In genomic region chr12:55877824-55878223, GRCh38 we compare ENCODE assay signal across 35 cellular contexts. TPM values are rescaled to one million over a fixed set of nuclear protein-coding genes. Genes with fewer than 3 reads are reported as not detected.
"Had no signal": no experiment of that assay in that cellular context is flagged by ENCODE, and none has a peak within 500 bp of the region (broad histone marks: within the 10 kb centered on the region; RNA-seq: fewer than 3 reads in every experiment).

No MANE protein-coding gene starts in this region.

- FAIRE-seq: astrocyte, TTC549 had no signal

- H3K4me1 ChIP-seq: adrenal gland, body of pancreas, breast epithelium had no signal

- H3K4me3 ChIP-seq: adrenal gland, body of pancreas, breast epithelium had no signal

- ATAC-seq: activated CD8-positive, alpha-beta T cell treated with anti-CD3 and anti-CD28 coated beads for 36 hours; activated naive CD4-positive, alpha-beta T cell treated with anti-CD3 and anti-CD28 coated beads, Interleukin-2, amount 50 U/mL, for 72 hours; activated T-cell treated with anti-CD3 and anti-CD28 coated beads, Interleukin-2, amount 50 U/mL, for 4 hours; activated T-cell treated with anti-CD3 and anti-CD28 coated beads, Interleukin-2, amount 50 U/mL, for 72 hours; activated T-helper 17 cell treated with anti-CD3 and anti-CD28 coated beads, Interleukin-2, amount 50 U/mL, for 72 hours; body of pancreas had no signal

- H3K9me3 ChIP-seq: adrenal gland, body of pancreas had no signal

- H3K27ac ChIP-seq: adrenal gland, body of pancreas, brain microvascular endothelial cell, breast epithelium, VCaP had no signal

- H3K27me3 ChIP-seq: adrenal gland, body of pancreas, brain microvascular endothelial cell, breast epithelium had no signal

- DNase-seq: activated B cell treated with CpG ODN at 0.5 μM for 24 hours; activated CD4-positive, alpha-beta memory T cell treated with anti-CD3 and anti-CD28 coated beads for 36 hours; activated CD4-positive, alpha-beta T cell treated with anti-CD3 and anti-CD28 coated beads for 4 hours; activated CD4-positive, alpha-beta T cell treated with anti-CD3 and anti-CD28 coated beads, Interleukin-2, amount 10 ng/mL, durations not matched to agents 24 days and 14 days; activated CD4-positive, alpha-beta T cell treated with anti-CD3 and anti-CD28 coated beads, Interleukin-2, amount 50 U/mL, for 1 hour; activated CD4-positive, alpha-beta T cell treated with anti-CD3 and anti-CD28 coated beads, Interleukin-2, amount 50 U/mL, for 4 hours; activated CD4-positive, CD25-positive, alpha-beta regulatory T cell treated with anti-CD3 and anti-CD28 coated beads, Interleukin-2, amount 50 U/mL, for 72 hours; activated CD8-positive, alpha-beta memory T cell treated with anti-CD3 and anti-CD28 coated beads, Interleukin-2, amount 50 U/mL, for 4 hours; activated CD8-positive, alpha-beta T cell treated with anti-CD3 and anti-CD28 coated beads for 36 hours; activated effector memory CD4-positive, alpha-beta T cell treated with anti-CD3 and anti-CD28 coated beads, Interleukin-2, amount 50 U/mL, for 16 hours; activated gamma-delta T cell treated with Interleukin-2 at 50 U/mL for 16 hours; activated naive CD4-positive, alpha-beta T cell; activated naive CD4-positive, alpha-beta T cell treated with anti-CD3 and anti-CD28 coated beads for 36 hours; activated naive CD4-positive, alpha-beta T cell treated with anti-CD3 and anti-CD28 coated beads, Interleukin-2, amount 50 U/mL, for 16 hours; activated naive CD8-positive, alpha-beta T cell treated with anti-CD3 and anti-CD28 coated beads for 36 hours; activated T-cell treated with anti-CD3 and anti-CD28 coated beads for 4 hours; activated T-cell treated with anti-CD3 and anti-CD28 coated beads, Interleukin-2, amount 50 U/mL, for 1 hour; activated T-cell treated with anti-CD3 and anti-CD28 coated beads, Interleukin-2, amount 50 U/mL, for 4 hours; activated T-cell treated with anti-CD3 and anti-CD28 coated beads, Interleukin-2, amount 50 U/mL, for 72 hours; adrenal gland; amniotic stem cell; aorta; body of pancreas; brain microvascular endothelial cell; central memory CD4-positive, alpha-beta T cell; T-helper 2 cell; T-helper 9 cell had no signal

- H3K36me3 ChIP-seq: adrenal gland, brain microvascular endothelial cell, breast epithelium had no signal

RNA-seq across cellular contexts. Expression of gene MMP19, which starts 35.1 kb away (rescaled TPM):
- total RNA-seq: activated CD4-positive, alpha-beta T cell treated with anti-CD3 and anti-CD28 coated beads, Interleukin-2, amount 10 ng/mL, durations not matched to agents 24 days and 14 days; activated CD8-positive, alpha-beta memory T cell treated with anti-CD3 and anti-CD28 coated beads for 36 hours; activated CD8-positive, alpha-beta T cell treated with anti-CD3 and anti-CD28 coated beads for 36 hours; activated naive CD8-positive, alpha-beta T cell treated with anti-CD3 and anti-CD28 coated beads for 36 hours; activated T-cell treated with anti-CD3 and anti-CD28 coated beads, Interleukin-2, amount 50 U/mL, for 4 hours; activated T-helper 1 cell treated with anti-CD3 and anti-CD28 coated beads, Interleukin-12 subunit alpha, Interleukin-12 subunit beta, Interleukin-2, Interleukin-4 antibody, amounts not matched to agents 30 ng/mL and 10 ng/mL and 1 ng/mL, durations not matched to agents 14 hours and 24 hours and 36 hours; activated T-helper 17 cell treated with anti-CD3 and anti-CD28 coated beads, Interleukin-2, amount 50 U/mL, for 72 hours had no signal
